Comparison of ENCODE assay signal across 17 cellular contexts in the genomic region with DNA sequence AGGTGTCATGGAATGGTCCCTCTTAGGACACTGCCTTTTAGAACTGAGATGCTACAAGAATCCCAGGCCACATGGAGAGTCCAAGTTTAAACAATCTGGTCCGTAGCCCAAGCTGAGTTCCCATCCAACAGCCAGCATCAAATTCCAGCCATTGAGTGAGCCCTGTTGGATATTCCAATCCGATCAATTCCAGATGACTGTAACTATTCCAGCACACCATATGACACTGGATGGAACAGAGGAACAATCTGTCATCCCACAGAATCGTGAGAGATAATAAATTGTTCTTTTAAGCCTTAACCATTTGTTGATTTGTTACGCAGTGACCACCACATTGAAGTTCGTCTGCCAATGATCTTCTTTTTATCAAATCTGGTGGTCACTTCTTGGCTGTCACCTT. TPM values are rescaled to one million over a fixed set of nuclear protein-coding genes. Genes with fewer than 3 reads are reported as not detected.
DNase-seq lines count a peak whose midpoint lies in the region; ATAC-seq and TF ChIP-seq lines count a peak whose summit lies in the region.
"Had no signal": no experiment of that assay in that cellular context is flagged by ENCODE, and none has a peak within 500 bp of the region (broad histone marks: within the 10 kb centered on the region; RNA-seq: fewer than 3 reads in every experiment).

No MANE protein-coding gene starts in this region.

- no peaks in the 10 kb centered on the region for H3K36me3 ChIP-seq in left ventricle myocardium inferior
- no peaks in the 10 kb centered on the region for H3K36me3 ChIP-seq in aorta (ENCODE audit: control insufficient read depth in 1 of 2, insufficient read depth in 2 of 2, low read length in 1 of 2)
- H3K36me3 ChIP-seq: BLaER1, HAP-1 had no signal

- H3K27me3 ChIP-seq in left ventricle myocardium inferior (ENCODE audit: low read depth), result peaks cover 47% of the 10 kb centered on the region
- no peaks in the 10 kb centered on the region for H3K27me3 ChIP-seq in aorta (ENCODE audit: control insufficient read depth in 1 of 2, insufficient read depth in 2 of 2, low read length in 1 of 2)
- H3K27me3 ChIP-seq: BLaER1 had no signal

- TF ChIP-seq CTCF in left ventricle myocardium inferior (IDR thresholded peaks at IDR 0.05; ENCODE audit: borderline replicate concordance) (no peak), fibroblast of the aortic adventitia (IDR thresholded peaks at IDR 0.05; ENCODE audit: insufficient read depth, low read length) (no peak)

- DNase-seq in left ventricle myocardium superior (no peak), left ventricle myocardium inferior (no peak), fibroblast of the aortic adventitia (ENCODE audit: low read depth) (peak; percentile 9), aorta (no peak)
- DNase-seq in activated CD4-positive, alpha-beta T cell treated with anti-CD3 and anti-CD28 coated beads for 48 hours, result no peak
- DNase-seq: Caco-2; CD4-positive, CD25-positive, alpha-beta regulatory T cell; CD8-positive, alpha-beta T cell; DMS153; DND-41; GOT3 had no signal

- H3K4me1 ChIP-seq in left ventricle myocardium inferior (no peaks in the 10 kb centered on the region), aorta (ENCODE audit: control insufficient read depth in 1 of 2, insufficient read depth in 2 of 2, low read length in 2 of 2) (no peaks in the 10 kb centered on the region)
- H3K4me1 ChIP-seq: BLaER1, Caco-2, HAP-1 had no signal

- ATAC-seq in left ventricle myocardium superior (peak; percentile 21), aorta (ENCODE audit: low FRiP score) (peak; percentile 63), HG03354 (IDR thresholded peaks at IDR 0.05; ENCODE audit: poor library complexity, severe bottlenecking, unreplicated experiment) (no peak)
- ATAC-seq: CD8-positive, alpha-beta T cell had no signal

- H3K9me3 ChIP-seq in left ventricle myocardium inferior (replicated peaks) (peaks cover 16% of the 10 kb centered on the region), aorta (ENCODE audit: control insufficient read depth, low read length) (peaks cover 4% of the 10 kb centered on the region)
- H3K9me3 ChIP-seq: BLaER1, Caco-2, HAP-1 had no signal

- 83 to 86% methylated on average over 5 of the region's 5 CpGs for WGBS in aorta, 2 donors

- H3K4me3 ChIP-seq in left ventricle myocardium inferior, result no peak overlapping the region
- H3K4me3 ChIP-seq in fibroblast of the aortic adventitia (ENCODE audit: low read depth, low read length), result no peak overlapping the region
- H3K4me3 ChIP-seq in aorta (ENCODE audit: low read length in 2 of 2), result no peak overlapping the region
- H3K4me3 ChIP-seq: BLaER1, HAP-1 had no signal

- H3K27ac ChIP-seq in left ventricle myocardium inferior (replicated peaks) (no peak overlapping the region), aorta (ENCODE audit: low read depth in 1 of 2, low read length in 2 of 2) (no peak overlapping the region)
- H3K27ac ChIP-seq: BLaER1, C4-2B had no signal

- intact Hi-C loops in left ventricle myocardium superior (cut with micrococcal nuclease), result no loop called here
- intact Hi-C loops in left ventricle myocardium inferior (cut with micrococcal nuclease), result no loop called here
- intact Hi-C loops in aorta (cut with DNase I), result no loop called here

RNA-seq across cellular contexts. Expression of a gene that starts 46.3 kb away (rescaled TPM):
- total RNA-seq in left ventricle myocardium superior (not detected), left ventricle myocardium inferior (0.11 TPM), fibroblast of the aortic adventitia (ENCODE audit: low replicate concordance) (0.41 and 2.4 TPM in 2 replicates), aorta (under 1 TPM; 0.29 to 0.81 TPM)
- polyA plus RNA-seq in aorta, result under 1 TPM; 0.03 to 0.38 TPM
- total RNA-seq: A673; B cell; CD4-positive, CD25-positive, alpha-beta regulatory T cell; CD8-positive, alpha-beta T cell had no signal
- polyA plus RNA-seq: CD4-positive, CD25-positive, alpha-beta regulatory T cell had no signal
